In genomic region chr15:89091667-89092220, GRCh38 we compare ENCODE assay signal across 10 cellular contexts. TPM values are rescaled to one million over a fixed set of nuclear protein-coding genes. Genes with fewer than 3 reads are reported as not detected.
DNase-seq lines count a peak whose midpoint lies in the region; FAIRE-seq and TF ChIP-seq lines count a peak whose summit lies in the region.
"Had no signal": no experiment of that assay in that cellular context is flagged by ENCODE, and none has a peak within 500 bp of the region (broad histone marks: within the 10 kb centered on the region; RNA-seq: fewer than 3 reads in every experiment).

No MANE protein-coding gene starts in this region.

- H3K27me3 ChIP-seq in AG04450 (ENCODE audit: control insufficient read depth, insufficient read depth, low read length) (no peaks in the 10 kb centered on the region), bronchial epithelial cell (ENCODE audit: control insufficient read depth, insufficient read depth, low read length) (no peaks in the 10 kb centered on the region)

- intact Hi-C loops in posterior cingulate gyrus (cut with DNase I): no loop called here

- TF ChIP-seq CTCF in AG04450 (IDR thresholded peaks at IDR 0.05; ENCODE audit: low read depth, low read length) (no peak), bronchial epithelial cell (IDR thresholded peaks at IDR 0.05; ENCODE audit: insufficient read depth, low read length, severe bottlenecking) (no peak), nephron progenitor cell (IDR thresholded peaks at IDR 0.05) (no peak)

- H3K4me3 ChIP-seq in AG04450 (ENCODE audit: low read depth, low read length): no peak overlapping the region; the same call in 1 of the 2 replicates
- peak overlapping the region; percentile 13 for H3K4me3 ChIP-seq in bronchial epithelial cell (ENCODE audit: low read depth, low read length)

- H3K27me3 Mint-ChIP-seq in IgD-negative memory B cell: no peaks in the 10 kb centered on the region
- H3K27me3 Mint-ChIP-seq in nephron progenitor cell (ENCODE audit: low read depth, poor library complexity): peaks cover 7% of the 10 kb centered on the region

- H3K36me3 Mint-ChIP-seq in IgD-negative memory B cell (peaks cover 2% of the 10 kb centered on the region), nephron progenitor cell (ENCODE audit: low read depth) (peaks cover 5% of the 10 kb centered on the region)

- POLR2A ChIA-PET in AG04450 (lab: Yijun Ruan, JAX): interaction anchor here (1.5 kb wide), 1 partner anchor 9 kb away, joined by 5 read pairs; no protein-coding TSS in a partner anchor

- no peaks in the 10 kb centered on the region; the same call in 1 of the 2 replicates for H3K9me3 ChIP-seq in AG04450 (ENCODE audit: control insufficient read depth, insufficient read depth, low read length)

- H3K27ac Mint-ChIP-seq in IgD-negative memory B cell: peak overlapping the region; percentile 66 to 92 (median 89)
- H3K27ac Mint-ChIP-seq in nephron progenitor cell: peak overlapping the region; percentile 90

- H3K9me3 Mint-ChIP-seq in IgD-negative memory B cell (no peaks in the 10 kb centered on the region), nephron progenitor cell (no peaks in the 10 kb centered on the region)

- H3K4me3 Mint-ChIP-seq in IgD-negative memory B cell (peak overlapping the region; percentile 76 to 92 (median 86)), nephron progenitor cell (peak overlapping the region; percentile 62)

- CTCF ChIA-PET in AG04450 (lab: Charles Lee): interaction anchor here (0.8 to 8.0 kb wide), 8 partner anchors 9 to 187 kb away, joined by 3 to 58 read pairs (median 6); no protein-coding TSS in a partner anchor

- no peak for DNase-seq in AG04450 (ENCODE audit: low read depth, low spot score)
- no peak for DNase-seq in bronchial epithelial cell (ENCODE audit: low read depth)
- DNase-seq in nephron progenitor cell: no peak
- DNase-seq in pons (ENCODE audit: low spot score): no peak
- no peak for DNase-seq in hypothalamus (lab: John Stamatoyannopoulos, UW)
- DNase-seq in posterior cingulate gyrus: no peak
- DNase-seq in NOMO-1 treated with DMSO at 0.1 percent for 48 hours (lab: John Stamatoyannopoulos, UW; ENCODE audit: unreplicated experiment): no peak
- DNase-seq: activated CD8-positive, alpha-beta memory T cell treated with anti-CD3 and anti-CD28 coated beads for 24 hours; NCI-H1694 had no signal

- H3K4me1 Mint-ChIP-seq in IgD-negative memory B cell: peaks cover 25 to 32% (median 28%) of the 10 kb centered on the region in 3 donors
- H3K4me1 Mint-ChIP-seq in nephron progenitor cell: peaks cover 62% of the 10 kb centered on the region

- FAIRE-seq in bronchial epithelial cell (lab: Jason Lieb, UNC): no peak

- H3K36me3 ChIP-seq in bronchial epithelial cell (ENCODE audit: control insufficient read depth, insufficient read depth, low read length): peaks cover 3% of the 10 kb centered on the region

- peak overlapping the region; percentile 52 for H3K27ac ChIP-seq in AG04450 (ENCODE audit: low read depth, low read length)

RNA-seq across cellular contexts. Expression of gene ABHD2, which starts 3.5 kb away (rescaled TPM):
- 51.5 and 60.1 TPM in 2 replicates for polyA plus RNA-seq in AG04450 (2011; rRNA removed)
- polyA minus RNA-seq in AG04450 (2011; rRNA and poly(A)+ RNA removed): 153 and 175 TPM in 2 replicates
- polyA plus RNA-seq in IgD-negative memory B cell: 13.4 TPM
- 33.5 and 35.5 TPM in 2 replicates for total RNA-seq in bronchial epithelial cell
